Comparison of ENCODE assay signal across 1 cellular context in the genomic region with DNA sequence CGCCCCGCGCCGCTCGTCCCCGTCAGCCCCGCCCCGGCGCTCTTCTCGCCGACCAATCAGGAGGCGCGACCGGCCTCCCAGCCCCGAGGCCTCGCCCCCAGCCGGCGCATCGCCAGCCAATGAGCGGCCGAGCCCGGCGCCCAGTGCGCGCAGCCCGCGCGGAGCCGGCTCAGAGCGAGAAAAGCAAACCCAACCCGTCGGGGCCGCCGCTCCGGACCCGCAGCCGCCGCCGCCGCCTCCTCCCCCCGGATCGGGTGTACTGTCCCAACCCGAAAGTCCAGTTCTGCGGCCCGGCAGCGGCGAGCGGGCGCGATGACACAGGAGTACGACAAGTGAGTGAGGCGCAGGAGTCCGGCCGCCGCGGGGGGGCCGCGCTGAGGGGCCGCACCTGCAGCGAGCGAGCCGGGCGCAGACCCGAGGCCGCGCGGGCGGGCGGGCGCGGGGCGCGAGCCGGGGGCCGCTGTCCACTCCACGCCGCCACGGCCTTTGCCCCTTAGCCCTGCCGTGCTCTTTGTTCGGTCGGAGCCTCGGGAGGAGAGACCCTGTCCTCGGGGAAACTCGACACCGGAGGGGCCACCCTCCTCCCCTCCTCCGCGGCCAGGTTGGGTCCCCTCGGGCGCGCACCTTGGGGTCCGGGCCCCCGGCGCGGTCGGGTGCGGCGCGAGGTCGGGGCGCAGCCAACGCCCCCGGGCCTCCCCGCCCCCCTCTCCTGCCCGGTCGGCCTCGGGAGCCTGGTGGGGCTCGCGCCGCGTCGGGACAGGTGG.
TF ChIP-seq lines count a peak whose summit lies in the region.

A gene with protein sequence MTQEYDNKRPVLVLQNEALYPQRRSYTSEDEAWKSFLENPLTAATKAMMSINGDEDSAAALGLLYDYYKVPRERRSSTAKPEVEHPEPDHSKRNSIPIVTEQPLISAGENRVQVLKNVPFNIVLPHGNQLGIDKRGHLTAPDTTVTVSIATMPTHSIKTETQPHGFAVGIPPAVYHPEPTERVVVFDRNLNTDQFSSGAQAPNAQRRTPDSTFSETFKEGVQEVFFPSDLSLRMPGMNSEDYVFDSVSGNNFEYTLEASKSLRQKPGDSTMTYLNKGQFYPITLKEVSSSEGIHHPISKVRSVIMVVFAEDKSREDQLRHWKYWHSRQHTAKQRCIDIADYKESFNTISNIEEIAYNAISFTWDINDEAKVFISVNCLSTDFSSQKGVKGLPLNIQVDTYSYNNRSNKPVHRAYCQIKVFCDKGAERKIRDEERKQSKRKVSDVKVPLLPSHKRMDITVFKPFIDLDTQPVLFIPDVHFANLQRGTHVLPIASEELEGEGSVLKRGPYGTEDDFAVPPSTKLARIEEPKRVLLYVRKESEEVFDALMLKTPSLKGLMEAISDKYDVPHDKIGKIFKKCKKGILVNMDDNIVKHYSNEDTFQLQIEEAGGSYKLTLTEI (plus strand): TSS at position 172 of the 764 bp plus-strand sequence. CDS start 141 bp downstream, at position 313.

TF ChIP-seq in HepG2, 621 proteins besides CTCF, POLR2A, EP300 and RAD21 (continued from another document and continues in another):
- TF ChIP-seq ZNF639 (CRISPR knock-in tag; conservative IDR thresholded peaks at IDR 0.05) (no peak), ZNF879 (CRISPR knock-in tag; IDR thresholded peaks at IDR 0.05) (no peak), MED13 (CRISPR knock-in tag; IDR thresholded peaks at IDR 0.05) (no peak), NR2C2 (CRISPR knock-in tag; IDR thresholded peaks at IDR 0.05; ENCODE audit: borderline replicate concordance) (peak; percentile 65; the same call in 1 of the 2 replicates), ZNF598 (CRISPR knock-in tag; IDR thresholded peaks at IDR 0.05; ENCODE audit: borderline replicate concordance) (no peak), HOXA9 (CRISPR knock-in tag; IDR thresholded peaks at IDR 0.05; ENCODE audit: borderline replicate concordance) (peak; percentile 28; the same call in 1 of the 2 replicates), ZBTB21 (CRISPR knock-in tag; IDR thresholded peaks at IDR 0.05) (no peak), ASH2L (IDR thresholded peaks at IDR 0.05; ENCODE audit: insufficient read length, low read depth, low read length) (peak; percentile 88), FOXM1 (CRISPR knock-in tag; IDR thresholded peaks at IDR 0.05) (no peak), RXRB (CRISPR knock-in tag; IDR thresholded peaks at IDR 0.05; ENCODE audit: borderline replicate concordance) (0 out of 2 replicates have a peak, but pooled peaks have one; percentile 30), CC2D1A (CRISPR knock-in tag; IDR thresholded peaks at IDR 0.05) (no peak), MIER2 (CRISPR knock-in tag; IDR thresholded peaks at IDR 0.05) (no peak), ZNF121 (CRISPR knock-in tag; IDR thresholded peaks at IDR 0.05) (no peak), ZNF619 (CRISPR knock-in tag; IDR thresholded peaks at IDR 0.05) (peak; percentile 83; the same call in 1 of the 2 replicates), POLR2AphosphoS2 (IDR thresholded peaks at IDR 0.05; ENCODE audit: low read depth, low read length) (no peak), ARNTL (CRISPR knock-in tag; IDR thresholded peaks at IDR 0.05) (no peak), ZNF839 (CRISPR knock-in tag; IDR thresholded peaks at IDR 0.05; ENCODE audit: borderline replicate concordance) (no peak), RBM39 (IDR thresholded peaks at IDR 0.05; ENCODE audit: low read depth, low read length, poor library complexity, severe bottlenecking) (no peak), ZFP36L1 (CRISPR knock-in tag; IDR thresholded peaks at IDR 0.05) (no peak; the same call in 1 of the 2 replicates), ZNF510 (CRISPR knock-in tag; IDR thresholded peaks at IDR 0.05; ENCODE audit: low read depth) (no peak), ZSCAN25 (CRISPR knock-in tag; IDR thresholded peaks at IDR 0.05) (0 out of 2 replicates have a peak, but pooled peaks have one; percentile 51), ZFP1 (CRISPR knock-in tag; IDR thresholded peaks at IDR 0.05) (no peak), SYNCRIP (IDR thresholded peaks at IDR 0.05; ENCODE audit: insufficient read depth, low read depth, low read length) (no peak), EHMT2 (IDR thresholded peaks at IDR 0.05; ENCODE audit: borderline replicate concordance, low read depth, low read length) (no peak), NRL (CRISPR knock-in tag; IDR thresholded peaks at IDR 0.05; ENCODE audit: borderline replicate concordance) (no peak), ZNF512 (CRISPR knock-in tag; IDR thresholded peaks at IDR 0.05) (no peak), ZNF33B (CRISPR knock-in tag; IDR thresholded peaks at IDR 0.05) (no peak), TARDBP (CRISPR knock-in tag; IDR thresholded peaks at IDR 0.05) (peak; percentile 75; the same call in 1 of the 2 replicates), ZNF652 (CRISPR knock-in tag; IDR thresholded peaks at IDR 0.05; ENCODE audit: borderline replicate concordance, low read depth) (no peak), ZNF784 (CRISPR knock-in tag; IDR thresholded peaks at IDR 0.05; ENCODE audit: borderline replicate concordance) (peak; percentile 45; the same call in 1 of the 2 replicates), NR0B2 (CRISPR knock-in tag; IDR thresholded peaks at IDR 0.05) (no peak), HOXA7 (CRISPR knock-in tag; IDR thresholded peaks at IDR 0.05) (no peak), ZKSCAN1 (IDR thresholded peaks at IDR 0.05; ENCODE audit: low read length) (no peak), HIVEP1 (CRISPR knock-in tag; IDR thresholded peaks at IDR 0.05) (no peak), NAIF1 (CRISPR knock-in tag; IDR thresholded peaks at IDR 0.05; ENCODE audit: borderline replicate concordance) (no peak), NCOA2 (CRISPR knock-in tag; IDR thresholded peaks at IDR 0.05) (no peak), PLRG1 (conservative IDR thresholded peaks at IDR 0.05) (no peak)
- TF ChIP-seq, protein P1, sequence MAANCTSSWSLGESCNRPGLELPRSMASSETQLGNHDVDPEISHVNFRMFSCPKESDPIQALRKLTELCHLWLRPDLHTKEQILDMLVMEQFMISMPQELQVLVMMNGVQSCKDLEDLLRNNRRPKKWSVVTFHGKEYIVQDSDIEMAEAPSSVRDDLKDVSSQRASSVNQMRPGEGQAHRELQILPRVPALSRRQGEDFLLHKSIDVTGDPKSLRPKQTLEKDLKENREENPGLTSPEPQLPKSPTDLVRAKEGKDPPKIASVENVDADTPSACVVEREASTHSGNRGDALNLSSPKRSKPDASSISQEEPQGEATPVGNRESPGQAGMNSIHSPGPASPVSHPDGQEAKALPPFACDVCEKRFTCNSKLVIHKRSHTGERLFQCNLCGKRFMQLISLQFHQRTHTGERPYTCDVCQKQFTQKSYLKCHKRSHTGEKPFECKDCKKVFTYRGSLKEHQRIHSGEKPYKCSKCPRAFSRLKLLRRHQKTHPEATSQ (CRISPR knock-in tag; IDR thresholded peaks at IDR 0.05; ENCODE audit: borderline replicate concordance): 0 out of 2 replicates have a peak, but pooled peaks have one; percentile 67
- TF ChIP-seq, protein P2, sequence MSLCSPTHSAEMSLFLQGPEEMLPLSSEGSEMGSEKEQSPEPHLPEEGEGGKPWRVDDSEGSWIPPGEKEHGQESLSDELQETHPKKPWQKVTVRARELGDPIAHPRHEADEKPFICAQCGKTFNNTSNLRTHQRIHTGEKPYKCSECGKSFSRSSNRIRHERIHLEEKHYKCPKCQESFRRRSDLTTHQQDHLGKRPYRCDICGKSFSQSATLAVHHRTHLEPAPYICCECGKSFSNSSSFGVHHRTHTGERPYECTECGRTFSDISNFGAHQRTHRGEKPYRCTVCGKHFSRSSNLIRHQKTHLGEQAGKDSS (CRISPR knock-in tag; IDR thresholded peaks at IDR 0.05; ENCODE audit: borderline replicate concordance, low read depth): peak; percentile 11; the same call in 1 of the 2 replicates
- TF ChIP-seq, protein P3, sequence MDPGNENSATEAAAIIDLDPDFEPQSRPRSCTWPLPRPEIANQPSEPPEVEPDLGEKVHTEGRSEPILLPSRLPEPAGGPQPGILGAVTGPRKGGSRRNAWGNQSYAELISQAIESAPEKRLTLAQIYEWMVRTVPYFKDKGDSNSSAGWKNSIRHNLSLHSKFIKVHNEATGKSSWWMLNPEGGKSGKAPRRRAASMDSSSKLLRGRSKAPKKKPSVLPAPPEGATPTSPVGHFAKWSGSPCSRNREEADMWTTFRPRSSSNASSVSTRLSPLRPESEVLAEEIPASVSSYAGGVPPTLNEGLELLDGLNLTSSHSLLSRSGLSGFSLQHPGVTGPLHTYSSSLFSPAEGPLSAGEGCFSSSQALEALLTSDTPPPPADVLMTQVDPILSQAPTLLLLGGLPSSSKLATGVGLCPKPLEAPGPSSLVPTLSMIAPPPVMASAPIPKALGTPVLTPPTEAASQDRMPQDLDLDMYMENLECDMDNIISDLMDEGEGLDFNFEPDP (CRISPR knock-in tag; conservative IDR thresholded peaks at IDR 0.05): no peak
- TF ChIP-seq, protein P4, sequence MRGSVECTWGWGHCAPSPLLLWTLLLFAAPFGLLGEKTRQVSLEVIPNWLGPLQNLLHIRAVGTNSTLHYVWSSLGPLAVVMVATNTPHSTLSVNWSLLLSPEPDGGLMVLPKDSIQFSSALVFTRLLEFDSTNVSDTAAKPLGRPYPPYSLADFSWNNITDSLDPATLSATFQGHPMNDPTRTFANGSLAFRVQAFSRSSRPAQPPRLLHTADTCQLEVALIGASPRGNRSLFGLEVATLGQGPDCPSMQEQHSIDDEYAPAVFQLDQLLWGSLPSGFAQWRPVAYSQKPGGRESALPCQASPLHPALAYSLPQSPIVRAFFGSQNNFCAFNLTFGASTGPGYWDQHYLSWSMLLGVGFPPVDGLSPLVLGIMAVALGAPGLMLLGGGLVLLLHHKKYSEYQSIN (CRISPR knock-in tag; IDR thresholded peaks at IDR 0.05; ENCODE audit: borderline replicate concordance): no peak
- TF ChIP-seq, protein P5, sequence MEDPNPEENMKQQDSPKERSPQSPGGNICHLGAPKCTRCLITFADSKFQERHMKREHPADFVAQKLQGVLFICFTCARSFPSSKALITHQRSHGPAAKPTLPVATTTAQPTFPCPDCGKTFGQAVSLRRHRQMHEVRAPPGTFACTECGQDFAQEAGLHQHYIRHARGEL (CRISPR knock-in tag; IDR thresholded peaks at IDR 0.05): no peak
- TF ChIP-seq, protein P6, sequence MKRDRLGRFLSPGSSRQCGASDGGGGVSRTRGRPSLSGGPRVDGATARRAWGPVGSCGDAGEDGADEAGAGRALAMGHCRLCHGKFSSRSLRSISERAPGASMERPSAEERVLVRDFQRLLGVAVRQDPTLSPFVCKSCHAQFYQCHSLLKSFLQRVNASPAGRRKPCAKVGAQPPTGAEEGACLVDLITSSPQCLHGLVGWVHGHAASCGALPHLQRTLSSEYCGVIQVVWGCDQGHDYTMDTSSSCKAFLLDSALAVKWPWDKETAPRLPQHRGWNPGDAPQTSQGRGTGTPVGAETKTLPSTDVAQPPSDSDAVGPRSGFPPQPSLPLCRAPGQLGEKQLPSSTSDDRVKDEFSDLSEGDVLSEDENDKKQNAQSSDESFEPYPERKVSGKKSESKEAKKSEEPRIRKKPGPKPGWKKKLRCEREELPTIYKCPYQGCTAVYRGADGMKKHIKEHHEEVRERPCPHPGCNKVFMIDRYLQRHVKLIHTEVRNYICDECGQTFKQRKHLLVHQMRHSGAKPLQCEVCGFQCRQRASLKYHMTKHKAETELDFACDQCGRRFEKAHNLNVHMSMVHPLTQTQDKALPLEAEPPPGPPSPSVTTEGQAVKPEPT (CRISPR knock-in tag; IDR thresholded peaks at IDR 0.05; ENCODE audit: low read depth): no peak; the same call in 1 of the 2 replicates
- TF ChIP-seq, protein P7, sequence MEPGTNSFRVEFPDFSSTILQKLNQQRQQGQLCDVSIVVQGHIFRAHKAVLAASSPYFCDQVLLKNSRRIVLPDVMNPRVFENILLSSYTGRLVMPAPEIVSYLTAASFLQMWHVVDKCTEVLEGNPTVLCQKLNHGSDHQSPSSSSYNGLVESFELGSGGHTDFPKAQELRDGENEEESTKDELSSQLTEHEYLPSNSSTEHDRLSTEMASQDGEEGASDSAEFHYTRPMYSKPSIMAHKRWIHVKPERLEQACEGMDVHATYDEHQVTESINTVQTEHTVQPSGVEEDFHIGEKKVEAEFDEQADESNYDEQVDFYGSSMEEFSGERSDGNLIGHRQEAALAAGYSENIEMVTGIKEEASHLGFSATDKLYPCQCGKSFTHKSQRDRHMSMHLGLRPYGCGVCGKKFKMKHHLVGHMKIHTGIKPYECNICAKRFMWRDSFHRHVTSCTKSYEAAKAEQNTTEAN (CRISPR knock-in tag; conservative IDR thresholded peaks at IDR 0.05): no peak
